In the genomic region with DNA sequence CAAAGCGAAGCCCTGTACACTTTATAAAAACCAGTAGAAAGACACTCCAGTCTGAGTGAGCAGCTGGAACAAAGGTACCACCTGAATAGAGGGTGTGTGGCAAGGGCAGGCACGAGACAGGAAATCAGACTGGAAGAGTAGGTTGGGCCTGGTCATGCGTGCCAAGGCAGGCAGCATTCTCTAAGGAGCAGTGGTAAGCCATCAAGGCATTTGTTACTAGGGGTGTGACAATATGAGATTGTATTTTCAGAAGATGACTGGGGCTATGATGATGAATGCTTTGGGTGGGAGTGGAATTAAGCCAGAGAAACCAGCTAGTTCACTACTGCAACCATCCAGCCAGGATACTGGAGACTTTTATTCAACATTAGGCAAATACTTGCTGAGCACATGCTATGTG, we compare ENCODE assay signal across 15 cellular contexts. TPM values are rescaled to one million over a fixed set of nuclear protein-coding genes. Genes with fewer than 3 reads are reported as not detected.
DNase-seq lines count a peak whose midpoint lies in the region; TF ChIP-seq lines count a peak whose summit lies in the region.
"Had no signal": no experiment of that assay in that cellular context is flagged by ENCODE, and none has a peak within 500 bp of the region (broad histone marks: within the 10 kb centered on the region; RNA-seq: fewer than 3 reads in every experiment).

No MANE protein-coding gene starts in this region.

- H3K27ac Mint-ChIP-seq in Calu3 (ENCODE audit: unreplicated experiment): peak overlapping the region; percentile 52
- peak overlapping the region; percentile 72 for H3K27ac Mint-ChIP-seq in activated naive CD8-positive, alpha-beta T cell
- H3K27ac Mint-ChIP-seq: dendritic cell treated with granulocyte-macrophage colony-stimulating factor and Interleukin-4, amounts not matched to agents 40 ng/mL and 50 ng/mL, for 4 days had no signal

- no peaks in the 10 kb centered on the region for H3K9me3 ChIP-seq in Karpas-422 (ENCODE audit: low read length)
- no peaks in the 10 kb centered on the region for H3K9me3 ChIP-seq in testis
- H3K9me3 ChIP-seq: heart left ventricle, right atrium auricular region had no signal

- H3K4me1 Mint-ChIP-seq in Calu3 (ENCODE audit: low read depth, unreplicated experiment): peaks cover 8% of the 10 kb centered on the region
- peaks cover 52% of the 10 kb centered on the region for H3K4me1 Mint-ChIP-seq in activated naive CD8-positive, alpha-beta T cell (ENCODE audit: low read depth)

- TF ChIP-seq POLR2A in testis (IDR thresholded peaks at IDR 0.05): no peak

- 94 to 95% methylated on average over 3 of the region's 3 CpGs for WGBS in testis, 2 donors

- no peak overlapping the region for H3K4me3 Mint-ChIP-seq in Calu3 (ENCODE audit: low read depth, unreplicated experiment)
- H3K4me3 Mint-ChIP-seq in activated naive CD8-positive, alpha-beta T cell: no peak overlapping the region
- H3K4me3 Mint-ChIP-seq: dendritic cell treated with granulocyte-macrophage colony-stimulating factor and Interleukin-4, amounts not matched to agents 40 ng/mL and 50 ng/mL, for 4 days had no signal

- H3K4me1 ChIP-seq in Karpas-422 (ENCODE audit: low read length) (peaks cover 18% of the 10 kb centered on the region), testis (peaks cover 8% of the 10 kb centered on the region)

- peaks cover 26% of the 10 kb centered on the region for H3K36me3 Mint-ChIP-seq in Calu3 (ENCODE audit: insufficient read depth, unreplicated experiment)
- H3K36me3 Mint-ChIP-seq in activated naive CD8-positive, alpha-beta T cell: peaks cover 3% of the 10 kb centered on the region

- no peaks in the 10 kb centered on the region for H3K9me2 ChIP-seq in Karpas-422 (replicated peaks; ENCODE audit: insufficient read depth, low read length)

- no peaks in the 10 kb centered on the region for H3K79me2 ChIP-seq in Karpas-422 (ENCODE audit: low read length)

- no peaks in the 10 kb centered on the region for H3K9me3 Mint-ChIP-seq in Calu3 (ENCODE audit: low read depth, unreplicated experiment)
- H3K9me3 Mint-ChIP-seq in activated naive CD8-positive, alpha-beta T cell (ENCODE audit: low read depth): no peaks in the 10 kb centered on the region
- H3K9me3 Mint-ChIP-seq: dendritic cell treated with granulocyte-macrophage colony-stimulating factor and Interleukin-4, amounts not matched to agents 40 ng/mL and 50 ng/mL, for 4 days had no signal

- no peak overlapping the region for H3K9ac ChIP-seq in Karpas-422 (ENCODE audit: low read length)

- CTCF ChIA-PET in Calu3 (lab: Charles Lee): no interaction called here

- H3K36me3 ChIP-seq in Karpas-422 (ENCODE audit: insufficient read depth, low read length) (no peaks in the 10 kb centered on the region), testis (ENCODE audit: low read depth, missing control alignments) (no peaks in the 10 kb centered on the region), brain microvascular endothelial cell (replicated peaks) (no peaks in the 10 kb centered on the region)

- in situ Hi-C loops in brain microvascular endothelial cell (cut with HindIII; ENCODE audit: low pct_ligation_motif_present, low sequenced_read_pairs): no loop called here

- no TSS peak for BruUV-seq in Calu3 (replicated peaks; lab: Mats Ljungman, UMichigan)

- H3K27ac ChIP-seq in Karpas-422 (ENCODE audit: low read length): no peak overlapping the region
- H3K27ac ChIP-seq in testis: no peak overlapping the region
- H3K27ac ChIP-seq in brain microvascular endothelial cell: no peak overlapping the region
- H3K27ac ChIP-seq: heart left ventricle, right atrium auricular region had no signal

- DNase-seq in Calu3: peak; percentile 66
- DNase-seq in Karpas-422: peak; percentile 60
- DNase-seq in myocyte (ENCODE audit: low read depth): peak; percentile 86
- no peak for DNase-seq in NCI-H1694 (lab: John Stamatoyannopoulos, UW)
- no peak for DNase-seq in testis
- DNase-seq in activated CD4-positive, CD25-positive, alpha-beta regulatory T cell treated with anti-CD3 and anti-CD28 coated beads, Interleukin-2, amount 50 U/mL, for 72 hours: no peak
- DNase-seq in brain microvascular endothelial cell: no peak
- DNase-seq: activated CD4-positive, CD25-positive, alpha-beta regulatory T cell; heart left ventricle; mesendoderm; NCI-H2081; SHP77 had no signal

- TF ChIP-seq CTCF in Calu3 (IDR thresholded peaks at IDR 0.05; ENCODE audit: unreplicated experiment) (no peak), testis (IDR thresholded peaks at IDR 0.05) (no peak), brain microvascular endothelial cell (IDR thresholded peaks at IDR 0.05; ENCODE audit: low read depth, low read length, missing control alignments) (no peak)

- H3K4me2 ChIP-seq in Karpas-422 (ENCODE audit: low read depth, low read length, poor library complexity, severe bottlenecking): no peak overlapping the region

- no peaks in the 10 kb centered on the region for H3K27me3 ChIP-seq in Karpas-422 (ENCODE audit: low read length)
- H3K27me3 ChIP-seq in testis: no peaks in the 10 kb centered on the region
- no peaks in the 10 kb centered on the region for H3K27me3 ChIP-seq in brain microvascular endothelial cell (replicated peaks)
- H3K27me3 ChIP-seq: heart left ventricle, right atrium auricular region had no signal

- intact Hi-C loops in Calu3 (cut with micrococcal nuclease; ENCODE audit: unreplicated experiment): no loop called here
- intact Hi-C loops in testis (cut with DNase I; ENCODE audit: low total_unique reads): no loop called here

- no peak overlapping the region for H2AFZ ChIP-seq in Karpas-422 (ENCODE audit: low read length)

- H3K4me3 ChIP-seq in Karpas-422 (ENCODE audit: low read length) (no peak overlapping the region), testis (no peak overlapping the region), brain microvascular endothelial cell (ENCODE audit: low read depth, low read length) (no peak overlapping the region)
- H3K4me3 ChIP-seq: heart left ventricle, right atrium auricular region had no signal

- no peaks in the 10 kb centered on the region for H4K20me1 ChIP-seq in Karpas-422 (ENCODE audit: insufficient read depth, low read depth, low read length)

- H3K27me3 Mint-ChIP-seq in Calu3 (ENCODE audit: unreplicated experiment): no peaks in the 10 kb centered on the region
- no peaks in the 10 kb centered on the region for H3K27me3 Mint-ChIP-seq in activated naive CD8-positive, alpha-beta T cell
- H3K27me3 Mint-ChIP-seq: dendritic cell treated with granulocyte-macrophage colony-stimulating factor and Interleukin-4, amounts not matched to agents 40 ng/mL and 50 ng/mL, for 4 days had no signal

RNA-seq across cellular contexts. Expression of a gene that starts 5.0 kb away (rescaled TPM):
- total RNA-seq in Calu3 (2022) (9.4 and 9.7 TPM in 2 replicates), myocyte (9.4 and 12.4 TPM in 2 replicates), testis (10 to 100 TPM; 18.6 to 21.6 TPM)
- 2.8 and 9.2 TPM in 2 replicates for total RNA-seq in Karpas-422 (2014; rRNA removed; shearing (Covaris generic); ENCODE audit: low replicate concordance)
- polyA plus RNA-seq in myocyte (2012): 7.5 TPM
- polyA plus RNA-seq in testis (ENCODE audit: insufficient read depth, low read depth, low replicate concordance): 10.5 TPM

RNA-seq across cellular contexts. Expression of a gene that starts 5.8 kb away (rescaled TPM):
- 4.1 and 6.8 TPM in 2 replicates for total RNA-seq in Calu3 (2022)
- 2.2 and 6.1 TPM in 2 replicates for total RNA-seq in Karpas-422 (2014; rRNA removed; shearing (Covaris generic); ENCODE audit: low replicate concordance)
- total RNA-seq in myocyte: 2.0 and 4.1 TPM in 2 replicates
- polyA plus RNA-seq in myocyte (2012): 2.7 TPM
- 10 to 100 TPM; 16.4 to 16.6 TPM for total RNA-seq in testis
- 7.4 TPM for polyA plus RNA-seq in testis (ENCODE audit: insufficient read depth, low read depth, low replicate concordance)

RNA-seq across cellular contexts. Expression of a gene that starts 58.6 kb away (rescaled TPM):
- total RNA-seq in Calu3 (2022): 9.9 and 11.3 TPM in 2 replicates
- 17.8 and 29.8 TPM in 2 replicates for total RNA-seq in Karpas-422 (2014; rRNA removed; shearing (Covaris generic); ENCODE audit: low replicate concordance)
- 11.1 and 14.9 TPM in 2 replicates for total RNA-seq in myocyte
- 15.1 TPM for polyA plus RNA-seq in myocyte (2012)
- total RNA-seq in testis: 100 to 1,000 TPM; 156 to 159 TPM
- 76.2 TPM for polyA plus RNA-seq in testis (ENCODE audit: insufficient read depth, low read depth, low replicate concordance)

Comparison
In these comparisons a context has a peak if more than half of its experiments do, and no peak if none do; other contexts are left out.
1. DNase-seq: peak in Calu3 (single experiment), Karpas-422 (single experiment) and myocyte (single experiment); none in NCI-H1694 (single experiment), testis (single experiment), activated CD4-positive, CD25-positive, alpha-beta regulatory T cell treated with anti-CD3 and anti-CD28 coated beads, Interleukin-2, amount 50 U/mL, for 72 hours (single experiment) and brain microvascular endothelial cell (single experiment).